8 cellular contexts compared by ENCODE assay signal in the genomic region with DNA sequence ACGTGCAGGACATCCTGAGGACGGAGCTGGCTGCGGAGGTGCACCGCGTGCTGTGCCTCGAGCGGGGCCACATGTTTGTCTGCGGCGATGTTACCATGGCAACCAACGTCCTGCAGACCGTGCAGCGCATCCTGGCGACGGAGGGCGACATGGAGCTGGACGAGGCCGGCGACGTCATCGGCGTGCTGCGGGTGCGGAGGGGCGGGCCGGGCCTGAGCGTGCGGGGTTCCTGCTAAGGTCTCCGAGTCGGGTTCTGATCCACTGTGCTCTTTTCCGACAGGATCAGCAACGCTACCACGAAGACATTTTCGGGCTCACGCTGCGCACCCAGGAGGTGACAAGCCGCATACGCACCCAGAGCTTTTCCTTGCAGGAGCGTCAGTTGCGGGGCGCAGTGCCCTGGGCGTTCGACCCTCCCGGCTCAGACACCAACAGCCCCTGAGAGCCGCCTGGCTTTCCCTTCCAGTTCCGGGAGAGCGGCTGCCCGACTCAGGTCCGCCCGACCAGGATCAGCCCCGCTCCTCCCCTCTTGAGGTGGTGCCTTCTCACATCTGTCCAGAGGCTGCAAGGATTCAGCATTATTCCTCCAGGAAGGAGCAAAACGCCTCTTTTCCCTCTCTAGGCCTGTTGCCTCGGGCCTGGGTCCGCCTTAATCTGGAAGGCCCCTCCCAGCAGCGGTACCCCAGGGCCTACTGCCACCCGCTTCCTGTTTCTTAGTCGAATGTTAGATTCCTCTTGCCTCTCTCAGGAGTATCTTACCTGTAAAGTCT. TPM values are rescaled to one million over a fixed set of nuclear protein-coding genes. Genes with fewer than 3 reads are reported as not detected.
DNase-seq lines count a peak whose midpoint lies in the region; ATAC-seq, FAIRE-seq and TF ChIP-seq lines count a peak whose summit lies in the region.

No MANE protein-coding gene starts in this region.

- no peak for TF ChIP-seq CTCF in endodermal cell (conservative IDR thresholded peaks at IDR 0.05)

- H3K27ac ChIP-seq in endodermal cell (ENCODE audit: low read depth, low read length) (no peak overlapping the region), muscle layer of duodenum (ENCODE audit: low read length) (no peak overlapping the region)

- H3K4me3 ChIP-seq in endodermal cell (ENCODE audit: low read length) (no peak overlapping the region), muscle layer of duodenum (ENCODE audit: low read depth in 1 of 2, low read length in 2 of 2) (peak overlapping the region; percentile 26 to 62)

- H3K9me3 ChIP-seq in endodermal cell (ENCODE audit: control insufficient read depth, low read length) (no peaks in the 10 kb centered on the region), muscle layer of duodenum (ENCODE audit: control insufficient read depth in 1 of 2, low read length in 2 of 2) (no peaks in the 10 kb centered on the region)

- peaks cover 3% of the 10 kb centered on the region for H3K9me3 Mint-ChIP-seq in endodermal cell

- peaks cover 24% of the 10 kb centered on the region for H3K27me3 ChIP-seq in endodermal cell (ENCODE audit: control insufficient read depth, insufficient read depth, low read length, poor library complexity, severe bottlenecking)
- peaks cover 10% of the 10 kb centered on the region for H3K27me3 ChIP-seq in muscle layer of duodenum (ENCODE audit: low read depth, low read length)

- H3K4me3 Mint-ChIP-seq in endodermal cell: peak overlapping the region; percentile 50

- no peak overlapping the region for H3K9ac ChIP-seq in endodermal cell (ENCODE audit: extremely low read depth, low read length, poor library complexity, severe bottlenecking)

- 63 to 78% methylated on average over 47 to 56 of the region's 56 CpGs for WGBS in endodermal cell (ENCODE audit: insufficient coverage in 1 of 2, insufficient read length in 1 of 2), 2 experiments

- H3K36me3 ChIP-seq in endodermal cell (ENCODE audit: control insufficient read depth, insufficient read depth, low read length) (no peaks in the 10 kb centered on the region), muscle layer of duodenum (ENCODE audit: control insufficient read depth in 1 of 2, insufficient read depth in 2 of 2, low read length in 2 of 2) (no peaks in the 10 kb centered on the region)

- no peak for ATAC-seq in GM18519 (IDR thresholded peaks at IDR 0.05; ENCODE audit: low FRiP score, unreplicated experiment)

- peak overlapping the region; percentile 36 for H3K27ac Mint-ChIP-seq in endodermal cell

- H3K4me1 ChIP-seq in endodermal cell (ENCODE audit: control insufficient read depth, insufficient read depth, low read length) (peaks cover 9% of the 10 kb centered on the region), muscle layer of duodenum (ENCODE audit: control insufficient read depth in 1 of 2, insufficient read depth in 2 of 2, low read length in 2 of 2) (peaks cover 6 to 35% of the 10 kb centered on the region in 2 donors)

- no peaks in the 10 kb centered on the region for H3K36me3 Mint-ChIP-seq in endodermal cell (ENCODE audit: low read depth)

- peak; percentile 85 for FAIRE-seq in GM12891 (lab: Jason Lieb, UNC)

- peaks cover 75% of the 10 kb centered on the region for H3K27me3 Mint-ChIP-seq in endodermal cell (ENCODE audit: insufficient read depth)

- TF ChIP-seq POLR2A in GM12891 (IDR thresholded peaks at IDR 0.05; ENCODE audit: low read depth, low read length): no peak

- H3K4me1 Mint-ChIP-seq in endodermal cell: peaks cover 21% of the 10 kb centered on the region

- DNase-seq in GM12891 (ENCODE audit: insufficient read length, low spot score) (peak; percentile 67), Kasumi-1 (lab: John Stamatoyannopoulos, UW) (peak; percentile 53 to 62), endodermal cell (peak; percentile 93), NCI-H510A treated with DMSO at 0.1 percent for 48 hours (lab: John Stamatoyannopoulos, UW) (no peak)
- peak; percentile 53 to 74 for DNase-seq in activated CD8-positive, alpha-beta memory T cell treated with anti-CD3 and anti-CD28 coated beads for 4 hours (ENCODE audit: low read depth in 2 of 2)
- DNase-seq in stimulated activated CD8-positive, alpha-beta memory T cell treated with anti-CD3 and anti-CD28 coated beads, Interleukin-7, amount 100 ng/mL, for 48 hours (ENCODE audit: extremely low read depth in 1 of 2, low read depth in 1 of 2): peak; percentile 54 to 86

TF ChIP-seq in GM12891, 5 proteins besides CTCF, POLR2A, EP300 and RAD21:
- TF ChIP-seq SPI1 (IDR thresholded peaks at IDR 0.05; ENCODE audit: low read depth, low read length): no peak

RNA-seq across cellular contexts. Expression of a gene that starts 10.4 kb away (rescaled TPM):
- 0.71 TPM for polyA plus RNA-seq in GM12891 (2012; ENCODE audit: low read depth, missing spikeins)
- 1 to 10 TPM; 2.0 to 3.0 TPM for total RNA-seq in endodermal cell
- 4.3 TPM for polyA plus RNA-seq in endodermal cell (2013, experiment 1 of 2)
- 4.0 TPM for polyA plus RNA-seq in endodermal cell (2013, experiment 2 of 2)

RNA-seq across cellular contexts. Expression of a gene that starts 14.3 kb away (rescaled TPM):
- 10.9 TPM for polyA plus RNA-seq in GM12891 (2012; ENCODE audit: low read depth, missing spikeins)
- total RNA-seq in endodermal cell: 10 to 100 TPM; 35.9 to 37.2 TPM
- 27.6 TPM for polyA plus RNA-seq in endodermal cell (2013, experiment 1 of 2)
- 25.8 TPM for polyA plus RNA-seq in endodermal cell (2013, experiment 2 of 2)

RNA-seq across cellular contexts. Expression of a gene that starts 23.1 kb away (rescaled TPM):
- polyA plus RNA-seq in GM12891 (2012; ENCODE audit: low read depth, missing spikeins): 0.04 TPM
- 1 to 10 TPM; 2.3 to 9.1 TPM for total RNA-seq in endodermal cell
- polyA plus RNA-seq in endodermal cell (2013, experiment 1 of 2): 4.0 TPM
- polyA plus RNA-seq in endodermal cell (2013, experiment 2 of 2): 4.1 TPM

RNA-seq across cellular contexts. Expression of a gene that starts 34.4 kb away (rescaled TPM):
- 2.7 TPM for polyA plus RNA-seq in GM12891 (2012; ENCODE audit: low read depth, missing spikeins)
- total RNA-seq in endodermal cell: 1 to 10 TPM; 2.5 to 3.0 TPM
- 5.1 TPM for polyA plus RNA-seq in endodermal cell (2013, experiment 1 of 2)
- 4.0 TPM for polyA plus RNA-seq in endodermal cell (2013, experiment 2 of 2)

RNA-seq across cellular contexts. Expression of a gene that starts 35.8 kb away (rescaled TPM):
- 0.09 TPM for polyA plus RNA-seq in GM12891 (2012; ENCODE audit: low read depth, missing spikeins)
- total RNA-seq in endodermal cell: 1 to 10 TPM; 1.1 to 1.9 TPM
- polyA plus RNA-seq in endodermal cell (2013, experiment 1 of 2): 19.3 TPM
- polyA plus RNA-seq in endodermal cell (2013, experiment 2 of 2): 17.8 TPM
